ENCODE assay signal across 25 cellular contexts in genomic region chr2:41913311-41913710, GRCh38.
"Had no signal": no experiment of that assay in that cellular context is flagged by ENCODE, and none has a peak within 500 bp of the region (broad histone marks: within the 10 kb centered on the region; RNA-seq: fewer than 3 reads in every experiment).

No MANE protein-coding gene starts in this region.

- H3K36me3 ChIP-seq: upper lobe of right lung had no signal

- ATAC-seq: activated CD8-positive, alpha-beta memory T cell treated with anti-CD3 and anti-CD28 coated beads, Interleukin-2, amount 10 ng/mL, durations not matched to agents 7 days and 5 days; activated CD8-positive, alpha-beta T cell treated with anti-CD3 and anti-CD28 coated beads for 36 hours; left colon; natural killer cell; T-cell; upper lobe of right lung had no signal

- H3K9me3 ChIP-seq: upper lobe of right lung had no signal

- DNase-seq: activated CD4-positive, alpha-beta T cell treated with anti-CD3 and anti-CD28 coated beads, Interleukin-2, amount 10 ng/mL, durations not matched to agents 7 days and 5 days; activated CD4-positive, CD25-positive, alpha-beta regulatory T cell treated with anti-CD3 and anti-CD28 coated beads, Interleukin-2, amount 50 U/mL, for 72 hours; activated CD8-positive, alpha-beta memory T cell treated with anti-CD3 and anti-CD28 coated beads, Interleukin-2, amount 10 ng/mL, durations not matched to agents 7 days and 5 days; activated CD8-positive, alpha-beta T cell treated with anti-CD3 and anti-CD28 coated beads for 36 hours; activated effector memory CD4-positive, alpha-beta T cell treated with anti-CD3 and anti-CD28 coated beads, Interleukin-2, amount 50 U/mL, for 16 hours; activated naive CD4-positive, alpha-beta T cell treated with anti-CD3 and anti-CD28 coated beads, Interleukin-2, amount 10 ng/mL, durations not matched to agents 7 days and 5 days; activated T-cell treated with anti-CD3 and anti-CD28 coated beads for 4 hours; anterior cingulate cortex; caudate nucleus; effector memory CD4-positive, alpha-beta T cell; foreskin melanocyte; glutamatergic neuron; left colon; mammary epithelial cell; natural killer cell; stimulated activated CD4-positive, alpha-beta T cell treated with anti-CD3 and anti-CD28 coated beads, Interleukin-2, amount 100 ng/mL, for 48 hours; stimulated activated CD8-positive, alpha-beta memory T cell treated with anti-CD3 and anti-CD28 coated beads, Interleukin-4, amount 100 ng/mL, for 48 hours; stimulated activated naive CD4-positive, alpha-beta T cell; T-cell; upper lobe of right lung had no signal

- H3K9me3 Mint-ChIP-seq: activated CD4-positive, alpha-beta T cell treated with anti-CD3 and anti-CD28 coated beads, Interleukin-2, amount 10 ng/mL, durations not matched to agents 7 days and 5 days; activated CD8-positive, alpha-beta T cell treated with anti-CD3 and anti-CD28 coated beads for 36 hours; activated naive CD4-positive, alpha-beta T cell treated with anti-CD3 and anti-CD28 coated beads, Interleukin-2, amount 10 ng/mL, durations not matched to agents 7 days and 5 days; mesothelial cell of epicardium; natural killer cell; T-cell; T-helper 2 cell treated with Interferon-gamma antibody and Interleukin-4, amounts not matched to agents 5 μg/mL and 100 μg/mL, for 36 hours had no signal

- H3K36me3 Mint-ChIP-seq: activated CD8-positive, alpha-beta memory T cell treated with anti-CD3 and anti-CD28 coated beads, Interleukin-2, amount 10 ng/mL, durations not matched to agents 7 days and 5 days; activated naive CD4-positive, alpha-beta T cell treated with anti-CD3 and anti-CD28 coated beads, Interleukin-2, amount 10 ng/mL, durations not matched to agents 7 days and 5 days; brain; mesothelial cell of epicardium; natural killer cell; T-cell had no signal

- H3K27me3 ChIP-seq: upper lobe of right lung had no signal

- H3K4me1 Mint-ChIP-seq: activated CD4-positive, alpha-beta T cell treated with anti-CD3 and anti-CD28 coated beads, Interleukin-2, amount 10 ng/mL, durations not matched to agents 7 days and 5 days; activated naive CD4-positive, alpha-beta T cell treated with anti-CD3 and anti-CD28 coated beads, Interleukin-2, amount 10 ng/mL, durations not matched to agents 7 days and 5 days had no signal

- H3K4me3 ChIP-seq: upper lobe of right lung had no signal

- H3K4me3 Mint-ChIP-seq: activated CD4-positive, alpha-beta T cell treated with anti-CD3 and anti-CD28 coated beads, Interleukin-2, amount 10 ng/mL, durations not matched to agents 7 days and 5 days; activated CD8-positive, alpha-beta memory T cell treated with anti-CD3 and anti-CD28 coated beads, Interleukin-2, amount 10 ng/mL, durations not matched to agents 7 days and 5 days; activated CD8-positive, alpha-beta T cell treated with anti-CD3 and anti-CD28 coated beads for 36 hours; activated naive CD4-positive, alpha-beta T cell treated with anti-CD3 and anti-CD28 coated beads, Interleukin-2, amount 10 ng/mL, durations not matched to agents 7 days and 5 days; brain; mesothelial cell of epicardium; natural killer cell; T-cell; T-helper 2 cell treated with Interferon-gamma antibody and Interleukin-4, amounts not matched to agents 5 μg/mL and 100 μg/mL, for 36 hours had no signal

- H3K4me1 ChIP-seq: upper lobe of right lung had no signal

- H3K27ac Mint-ChIP-seq: activated CD4-positive, alpha-beta T cell treated with anti-CD3 and anti-CD28 coated beads, Interleukin-2, amount 10 ng/mL, durations not matched to agents 7 days and 5 days; activated CD8-positive, alpha-beta memory T cell treated with anti-CD3 and anti-CD28 coated beads, Interleukin-2, amount 10 ng/mL, durations not matched to agents 7 days and 5 days; activated CD8-positive, alpha-beta T cell treated with anti-CD3 and anti-CD28 coated beads for 36 hours; activated naive CD4-positive, alpha-beta T cell treated with anti-CD3 and anti-CD28 coated beads, Interleukin-2, amount 10 ng/mL, durations not matched to agents 7 days and 5 days; brain; mesothelial cell of epicardium; natural killer cell; progenitor cell of endocrine pancreas; T-cell; T-helper 2 cell treated with Interferon-gamma antibody and Interleukin-4, amounts not matched to agents 5 μg/mL and 100 μg/mL, for 36 hours had no signal

- H3K27ac ChIP-seq: upper lobe of right lung, VCaP had no signal
